ENCODE assay signal across 8 cellular contexts in the genomic region with DNA sequence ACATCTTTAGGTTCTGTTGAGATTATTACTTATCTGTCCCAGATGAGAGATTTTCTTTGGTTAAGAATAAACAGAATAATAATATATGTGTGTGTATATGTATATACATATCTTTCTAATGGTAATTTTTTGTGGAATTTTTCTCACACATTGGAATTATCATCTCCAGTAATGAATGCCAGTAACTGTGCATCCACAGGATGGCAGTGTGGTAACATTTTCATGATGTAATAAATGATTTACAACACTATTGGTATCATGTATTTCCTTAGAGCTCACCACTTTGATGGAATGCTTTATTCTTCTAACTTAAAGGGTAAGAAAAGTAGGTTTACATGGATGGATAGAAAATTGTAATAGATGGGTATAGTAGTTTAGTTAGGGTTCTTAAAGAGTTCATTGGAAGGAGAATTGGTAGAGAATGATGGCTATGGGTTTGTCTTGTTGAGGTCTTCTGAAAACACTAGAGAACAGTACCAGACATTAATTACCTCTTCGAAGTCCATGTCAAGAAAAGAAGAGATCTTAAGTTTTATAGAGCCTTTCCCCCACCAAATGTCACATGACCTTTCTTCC.
A peak's percentile ranks its signal among the peaks of the same experiment; 100 is the strongest.
DNase-seq lines count a peak whose midpoint lies in the region; ATAC-seq and TF ChIP-seq lines count a peak whose summit lies in the region.

No MANE protein-coding gene starts in this region.

- H3K4me1 ChIP-seq in thoracic aorta (ENCODE audit: control insufficient read depth in 1 of 2, low read depth in 2 of 2) = no peaks in the 10 kb centered on the region

- no peaks in the 10 kb centered on the region for H3K27me3 ChIP-seq in thoracic aorta (replicated peaks; ENCODE audit: insufficient read depth)

- no peak overlapping the region for H3K27ac Mint-ChIP-seq in activated CD4-positive, alpha-beta T cell treated with anti-CD3 and anti-CD28 coated beads for 36 hours

- H3K4me1 Mint-ChIP-seq in activated CD4-positive, alpha-beta T cell treated with anti-CD3 and anti-CD28 coated beads for 36 hours = peaks cover 64% of the 10 kb centered on the region

- H3K4me3 Mint-ChIP-seq in activated CD4-positive, alpha-beta T cell treated with anti-CD3 and anti-CD28 coated beads for 36 hours = no peak overlapping the region

- intact Hi-C loops in activated CD4-positive, alpha-beta T cell treated with anti-CD3 and anti-CD28 coated beads for 36 hours (cut with DNase I, micrococcal nuclease) = loop anchor here in 1 of 2 experiments (1.0 kb wide), 1 partner anchor 158 kb away; no protein-coding TSS in a partner anchor

- peaks cover 19% of the 10 kb centered on the region for H3K9me3 Mint-ChIP-seq in activated CD4-positive, alpha-beta T cell treated with anti-CD3 and anti-CD28 coated beads for 36 hours (ENCODE audit: low read depth)

- peak; percentile 32 for TF ChIP-seq CTCF in thoracic aorta (IDR thresholded peaks at IDR 0.05)

- H3K4me3 ChIP-seq in thoracic aorta = no peak overlapping the region

- peak; percentile 5 for DNase-seq in activated CD4-positive, alpha-beta T cell treated with anti-CD3 and anti-CD28 coated beads, Interleukin-2, amount 50 U/mL, for 1 hour
- no peak for DNase-seq in activated CD4-positive, alpha-beta T cell treated with anti-CD3 and anti-CD28 coated beads for 36 hours
- DNase-seq in SW480 (ENCODE audit: low spot score) (peak; percentile 10), glomerular endothelial cell (ENCODE audit: extremely low read depth, low read depth, low spot score) (peak; percentile 29), thoracic aorta (ENCODE audit: low spot score) (no peak)

- POLR2A ChIA-PET in activated CD4-positive, alpha-beta T cell treated with anti-CD3 and anti-CD28 coated beads for 36 hours (lab: Charles Lee) = no interaction called here

- H3K27me3 Mint-ChIP-seq in activated CD4-positive, alpha-beta T cell treated with anti-CD3 and anti-CD28 coated beads for 36 hours = no peaks in the 10 kb centered on the region

- no peak for ATAC-seq in activated CD4-positive, alpha-beta T cell treated with anti-CD3 and anti-CD28 coated beads for 36 hours
- no peak for ATAC-seq in thoracic aorta (ENCODE audit: insufficient number of reproducible peaks, low FRiP score, low read depth)
- no peak for ATAC-seq in HG02852 (IDR thresholded peaks at IDR 0.05; ENCODE audit: unreplicated experiment)
- no peak for ATAC-seq in HG03521 (IDR thresholded peaks at IDR 0.05; ENCODE audit: unreplicated experiment)
- ATAC-seq in HG02588 (IDR thresholded peaks at IDR 0.05; ENCODE audit: unreplicated experiment) = no peak

- H3K36me3 Mint-ChIP-seq in activated CD4-positive, alpha-beta T cell treated with anti-CD3 and anti-CD28 coated beads for 36 hours (ENCODE audit: low read depth) = peaks cover 53% of the 10 kb centered on the region

- CTCF ChIA-PET in activated CD4-positive, alpha-beta T cell treated with anti-CD3 and anti-CD28 coated beads for 36 hours (lab: Charles Lee) = interaction anchor here (0.6 to 1.5 kb wide), 3 partner anchors 10 to 158 kb away, joined by 3 read pairs; no protein-coding TSS in a partner anchor

- H3K36me3 ChIP-seq in thoracic aorta = no peaks in the 10 kb centered on the region

- no peak overlapping the region for H3K27ac ChIP-seq in thoracic aorta

- H3K9me3 ChIP-seq in thoracic aorta = no peaks in the 10 kb centered on the region

Comparison
In these comparisons a context has a peak if more than half of its experiments do, and no peak if none do; other contexts are left out.
1. DNase-seq: peak in activated CD4-positive, alpha-beta T cell treated with anti-CD3 and anti-CD28 coated beads, Interleukin-2, amount 50 U/mL, for 1 hour (single experiment), SW480 (single experiment) and glomerular endothelial cell (single experiment); none in activated CD4-positive, alpha-beta T cell treated with anti-CD3 and anti-CD28 coated beads for 36 hours (single experiment) and thoracic aorta (single experiment).